Comparison of ENCODE assay signal across 16 cellular contexts in the genomic region with DNA sequence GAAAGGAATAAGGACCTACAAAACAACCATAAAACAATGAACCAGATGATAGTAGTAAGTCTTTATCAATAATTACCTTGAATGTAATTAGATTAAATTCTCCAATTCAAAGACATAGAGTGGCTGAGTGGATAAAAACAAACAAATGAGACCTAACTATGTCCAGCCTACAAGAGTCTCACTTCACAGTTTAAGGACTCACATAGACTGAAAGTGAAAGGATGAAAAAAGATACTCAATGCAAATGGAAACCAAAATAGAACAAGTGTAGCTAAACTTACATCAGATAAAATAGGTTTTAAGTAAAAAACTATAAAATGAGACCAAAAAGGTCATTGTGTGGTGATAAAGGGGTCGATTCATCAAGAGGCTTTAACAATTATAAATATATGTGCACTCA. TPM values are rescaled to one million over a fixed set of nuclear protein-coding genes. Genes with fewer than 3 reads are reported as not detected.
DNase-seq lines count a peak whose midpoint lies in the region; ATAC-seq and TF ChIP-seq lines count a peak whose summit lies in the region.
"Had no signal": no experiment of that assay in that cellular context is flagged by ENCODE, and none has a peak within 500 bp of the region (broad histone marks: within the 10 kb centered on the region; RNA-seq: fewer than 3 reads in every experiment).

No MANE protein-coding gene starts in this region.

- ATAC-seq in GM18868 (IDR thresholded peaks at IDR 0.05; ENCODE audit: unreplicated experiment) (peak; percentile 97), GM21515 (IDR thresholded peaks at IDR 0.05; ENCODE audit: unreplicated experiment) (peak; percentile 93), HG02938 (IDR thresholded peaks at IDR 0.05; ENCODE audit: unreplicated experiment) (peak; percentile 90), HG03460 (IDR thresholded peaks at IDR 0.05; ENCODE audit: unreplicated experiment) (peak; percentile 88), body of pancreas (no peak)
- ATAC-seq: HCT116 had no signal

- H3K27me3 ChIP-seq in body of pancreas = no peaks in the 10 kb centered on the region

- H3K4me1 ChIP-seq in body of pancreas = no peaks in the 10 kb centered on the region

- H3K27ac ChIP-seq in body of pancreas (no peak overlapping the region), coronary artery (no peak overlapping the region)
- H3K27ac ChIP-seq: RWPE1 had no signal

- TF ChIP-seq POLR2A in body of pancreas (IDR thresholded peaks at IDR 0.05) = no peak

- intact Hi-C loops in body of pancreas (cut with DNase I) = no loop called here

- DNase-seq in body of pancreas (no peak), globus pallidus (ENCODE audit: low spot score) (no peak), coronary artery (ENCODE audit: low spot score) (no peak), NCI-H1092 (lab: John Stamatoyannopoulos, UW) (no peak)
- DNase-seq: AML-193, mammary epithelial cell, NCI-H1417 treated with DMSO at 0.1 percent for 48 hours, NCI-H446 treated with DMSO at 0.1 percent for 48 hours had no signal

- TF ChIP-seq CTCF in body of pancreas (IDR thresholded peaks at IDR 0.05) = no peak
- no peak for TF ChIP-seq CTCF in coronary artery (IDR thresholded peaks at IDR 0.05)

- WGBS in body of pancreas, 2 donors = 84 to 86% methylated on average over 1 of the region's 1 CpG

- no peaks in the 10 kb centered on the region for H3K9me3 ChIP-seq in body of pancreas

- H3K4me3 ChIP-seq in body of pancreas (no peak overlapping the region), coronary artery (no peak overlapping the region)

- H3K36me3 ChIP-seq in body of pancreas (replicated peaks in 1 of 2; ENCODE audit: insufficient read depth in 1 of 2, low read depth in 2 of 2) = peaks cover 0 to 7% of the 10 kb centered on the region in 2 donors

RNA-seq across cellular contexts. Expression of a gene that starts 21.9 kb away (rescaled TPM):
- total RNA-seq in body of pancreas = 1 to 10 TPM in 1 of 2 donors, not detected in 1; 5.4 TPM
- total RNA-seq: astrocyte, mammary epithelial cell had no signal

RNA-seq across cellular contexts. Expression of a gene that starts 57.1 kb away (rescaled TPM):
- 10 to 100 TPM; 21.5 to 47.8 TPM for total RNA-seq in body of pancreas
- total RNA-seq: dermis microvascular lymphatic vessel endothelial cell had no signal
